ENCODE assay signal across 8 cellular contexts in the genomic region with DNA sequence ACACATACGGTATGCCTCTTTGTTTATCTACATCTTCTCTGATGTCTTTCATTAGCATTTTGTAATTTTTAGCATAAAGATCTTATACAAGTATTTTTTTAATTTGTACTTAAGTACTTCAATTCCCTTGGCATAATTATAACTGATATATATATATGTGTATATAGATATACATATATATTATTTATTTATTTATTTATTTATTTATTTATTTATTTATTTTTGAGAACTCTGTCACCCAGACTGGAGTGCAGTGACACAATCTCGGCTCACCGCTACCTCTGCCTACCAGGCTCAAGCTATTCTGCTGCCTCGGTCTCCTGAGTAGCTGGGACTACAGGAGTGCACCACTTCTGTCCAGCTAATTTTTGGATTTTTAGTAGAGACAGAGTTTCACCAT.
"Had no signal": no experiment of that assay in that cellular context is flagged by ENCODE, and none has a peak within 500 bp of the region (broad histone marks: within the 10 kb centered on the region; RNA-seq: fewer than 3 reads in every experiment).

No MANE protein-coding gene starts in this region.

- FAIRE-seq: G401.6, GM12878, GM12891, GM12892, GM18507, GM19239 had no signal

- DNase-seq: GDM1, GF-D8 had no signal

- H3K4me3 ChIP-seq: GM12878 had no signal

- ATAC-seq: GM12878 had no signal
